ENCODE assay signal across 1 cellular context in the genomic region with DNA sequence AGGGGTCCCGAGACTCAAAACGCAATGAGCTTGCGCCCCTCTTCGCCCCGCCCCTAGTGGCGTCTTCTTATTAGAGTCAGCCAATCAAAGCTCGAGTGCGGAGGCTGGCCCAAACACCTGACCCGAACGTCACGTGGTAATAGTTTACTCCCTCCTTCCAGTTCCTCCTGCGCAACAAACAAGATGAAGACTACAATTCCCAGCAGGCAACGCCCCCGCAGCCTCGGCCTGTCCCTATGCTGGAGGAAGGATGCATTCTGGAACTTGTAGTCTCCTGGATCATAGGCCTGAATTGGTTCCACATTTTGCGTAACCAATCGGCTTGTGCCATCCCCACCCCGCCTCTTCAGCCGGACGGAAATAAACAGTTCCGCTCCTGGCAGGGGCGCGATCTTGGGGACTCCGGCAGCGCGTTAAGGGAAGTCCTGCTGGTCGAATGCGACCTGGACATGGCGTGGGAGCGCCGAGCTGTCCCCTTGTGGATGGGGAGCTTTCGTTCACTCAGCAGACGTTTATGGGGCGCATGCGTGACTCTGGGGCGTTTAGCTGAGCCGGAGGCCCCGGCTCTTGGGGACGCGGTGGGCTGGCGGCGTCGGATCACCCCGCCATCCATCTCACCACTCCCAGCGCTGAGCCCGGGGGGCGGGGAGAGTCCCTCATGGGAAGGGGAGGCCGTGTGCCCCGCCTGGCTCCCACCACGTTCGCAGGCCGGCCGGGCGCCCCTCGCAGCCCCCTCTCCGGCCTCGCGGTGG.
A peak's percentile ranks its signal among the peaks of the same experiment; 100 is the strongest.
TF ChIP-seq lines count a peak whose summit lies in the region.

TSS of gene WBP2 (minus strand) at position 26 of the 752 bp plus-strand sequence. CDS start 38 bp downstream, outside the sequence.

TF ChIP-seq in HEK293, 187 proteins besides CTCF, POLR2A, EP300 and RAD21 (continued from another document):
- TF ChIP-seq PRDM4 (tag by site-specific recombination; IDR thresholded peaks at IDR 0.05) (no peak), TRIM28 (IDR thresholded peaks at IDR 0.05; ENCODE audit: borderline replicate concordance, low read length) (peak; percentile 64; the same call in 1 of the 2 replicates), YY2 (tag by site-specific recombination; IDR thresholded peaks at IDR 0.05) (peak; percentile 64), GLI4 (tag by site-specific recombination; IDR thresholded peaks at IDR 0.05) (0 out of 2 replicates have a peak, but pooled peaks have one; percentile 20)
- TF ChIP-seq, protein P1, sequence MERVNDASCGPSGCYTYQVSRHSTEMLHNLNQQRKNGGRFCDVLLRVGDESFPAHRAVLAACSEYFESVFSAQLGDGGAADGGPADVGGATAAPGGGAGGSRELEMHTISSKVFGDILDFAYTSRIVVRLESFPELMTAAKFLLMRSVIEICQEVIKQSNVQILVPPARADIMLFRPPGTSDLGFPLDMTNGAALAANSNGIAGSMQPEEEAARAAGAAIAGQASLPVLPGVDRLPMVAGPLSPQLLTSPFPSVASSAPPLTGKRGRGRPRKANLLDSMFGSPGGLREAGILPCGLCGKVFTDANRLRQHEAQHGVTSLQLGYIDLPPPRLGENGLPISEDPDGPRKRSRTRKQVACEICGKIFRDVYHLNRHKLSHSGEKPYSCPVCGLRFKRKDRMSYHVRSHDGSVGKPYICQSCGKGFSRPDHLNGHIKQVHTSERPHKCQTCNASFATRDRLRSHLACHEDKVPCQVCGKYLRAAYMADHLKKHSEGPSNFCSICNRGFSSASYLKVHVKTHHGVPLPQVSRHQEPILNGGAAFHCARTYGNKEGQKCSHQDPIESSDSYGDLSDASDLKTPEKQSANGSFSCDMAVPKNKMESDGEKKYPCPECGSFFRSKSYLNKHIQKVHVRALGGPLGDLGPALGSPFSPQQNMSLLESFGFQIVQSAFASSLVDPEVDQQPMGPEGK (tag by site-specific recombination; IDR thresholded peaks at IDR 0.05): peak; percentile 87
